ENCODE assay signal across 1 cellular context in genomic region chr3:10194328-10195071, GRCh38.
TF ChIP-seq lines count a peak whose summit lies in the region.

No MANE protein-coding gene starts in this region.

TF ChIP-seq in K562, 482 proteins besides CTCF, POLR2A, EP300 and RAD21 (continued from another document and continues in another):
- TF ChIP-seq ZFP91 (CRISPR knock-in tag; IDR thresholded peaks at IDR 0.05) (no peak), BRD4 (IDR thresholded peaks at IDR 0.05) (no peak), FIP1L1 (IDR thresholded peaks at IDR 0.05; ENCODE audit: low read depth, low read length, poor library complexity, severe bottlenecking) (no peak), CUX1 (CRISPR knock-in tag; IDR thresholded peaks at IDR 0.05) (peak; percentile 75; the same call in 1 of the 2 replicates), ELK3 (CRISPR knock-in tag; IDR thresholded peaks at IDR 0.05) (no peak), L3MBTL2 (IDR thresholded peaks at IDR 0.05) (peak; percentile 33; the same call in 1 of the 2 replicates), CREB3 (tag; conservative IDR thresholded peaks at IDR 0.05; ENCODE audit: low read depth) (0 out of 2 replicates have a peak, but pooled peaks have one; percentile 58), TCF15 (CRISPR knock-in tag; IDR thresholded peaks at IDR 0.05) (0 out of 2 replicates have a peak, but pooled peaks have one; percentile 28), CBFA2T2 (conservative IDR thresholded peaks at IDR 0.05) (peak; percentile 63), HINFP (tag; conservative IDR thresholded peaks at IDR 0.05; ENCODE audit: low read depth) (no peak), PHF20 (IDR thresholded peaks at IDR 0.05; ENCODE audit: partially characterized antibody) (no peak), ZNF444 (CRISPR knock-in tag; IDR thresholded peaks at IDR 0.05) (no peak), DACH1 (IDR thresholded peaks at IDR 0.05; ENCODE audit: partially characterized antibody) (no peak), ZNF780A (CRISPR knock-in tag; IDR thresholded peaks at IDR 0.05) (no peak), MTA3 (IDR thresholded peaks at IDR 0.05; ENCODE audit: borderline replicate concordance) (peak; percentile 69; the same call in 1 of the 2 replicates), MIER1 (IDR thresholded peaks at IDR 0.05; ENCODE audit: low read depth) (no peak), BRCA1 (IDR thresholded peaks at IDR 0.05) (no peak), BRCA1 (CRISPR knock-in tag; IDR thresholded peaks at IDR 0.05) (no peak), RFX5 (IDR thresholded peaks at IDR 0.05; ENCODE audit: low read depth, low read length) (no peak), SMARCA4 (IDR thresholded peaks at IDR 0.05) (peak; percentile 72), MGA (IDR thresholded peaks at IDR 0.05) (peak; percentile 33; the same call in 1 of the 2 replicates), NRF1 (conservative IDR thresholded peaks at IDR 0.05 in 1 of 2, IDR thresholded peaks at IDR 0.05 in 1 of 2) (peak; percentile 24 to 41; a peak in 1 of 4 replicates), STAT6 (CRISPR knock-in tag; IDR thresholded peaks at IDR 0.05) (0 out of 2 replicates have a peak, but pooled peaks have one; percentile 21), EGR1 (conservative IDR thresholded peaks at IDR 0.05) (peak; percentile 69)
